Comparison of ENCODE assay signal across 3 cellular contexts in genomic region chr5:50318220-50318619, GRCh38.
TF ChIP-seq lines count a peak whose summit lies in the region.

No MANE protein-coding gene starts in this region.

TF ChIP-seq in A549, 52 proteins besides CTCF, POLR2A, EP300 and RAD21:
- TF ChIP-seq MAFK (IDR thresholded peaks at IDR 0.05; ENCODE audit: partially characterized antibody) = peak; percentile 44
- TF ChIP-seq RNF2 (IDR thresholded peaks at IDR 0.05; ENCODE audit: borderline replicate concordance, low read depth) = no peak

TF ChIP-seq in IMR-90, 13 proteins besides CTCF, POLR2A, EP300 and RAD21:
- TF ChIP-seq, protein P1, sequence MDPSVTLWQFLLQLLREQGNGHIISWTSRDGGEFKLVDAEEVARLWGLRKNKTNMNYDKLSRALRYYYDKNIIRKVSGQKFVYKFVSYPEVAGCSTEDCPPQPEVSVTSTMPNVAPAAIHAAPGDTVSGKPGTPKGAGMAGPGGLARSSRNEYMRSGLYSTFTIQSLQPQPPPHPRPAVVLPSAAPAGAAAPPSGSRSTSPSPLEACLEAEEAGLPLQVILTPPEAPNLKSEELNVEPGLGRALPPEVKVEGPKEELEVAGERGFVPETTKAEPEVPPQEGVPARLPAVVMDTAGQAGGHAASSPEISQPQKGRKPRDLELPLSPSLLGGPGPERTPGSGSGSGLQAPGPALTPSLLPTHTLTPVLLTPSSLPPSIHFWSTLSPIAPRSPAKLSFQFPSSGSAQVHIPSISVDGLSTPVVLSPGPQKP (IDR thresholded peaks at IDR 0.05; ENCODE audit: borderline replicate concordance, low read depth, low read length) = no peak
- TF ChIP-seq MAFK (IDR thresholded peaks at IDR 0.05; ENCODE audit: low read depth, low read length) = peak; percentile 31; the same call in 1 of the 2 replicates

TF ChIP-seq in K562, 482 proteins besides CTCF, POLR2A, EP300 and RAD21:
- TF ChIP-seq ZNF316 (IDR thresholded peaks at IDR 0.05) (peak; percentile 61; the same call in 1 of the 2 replicates), E2F3 (CRISPR knock-in tag; IDR thresholded peaks at IDR 0.05) (no peak), CREM (IDR thresholded peaks at IDR 0.05; ENCODE audit: low read depth) (no peak), KAT8 (IDR thresholded peaks at IDR 0.05; ENCODE audit: low read depth) (no peak), ZC3H11A (IDR thresholded peaks at IDR 0.05; ENCODE audit: low read depth, low read length) (no peak), NUFIP1 (IDR thresholded peaks at IDR 0.05; ENCODE audit: partially characterized antibody) (no peak), ZNF785 (CRISPR knock-in tag; IDR thresholded peaks at IDR 0.05) (no peak), DDX20 (tag; IDR thresholded peaks at IDR 0.05; ENCODE audit: low read depth) (no peak), ZNF609 (CRISPR knock-in tag; IDR thresholded peaks at IDR 0.05; ENCODE audit: borderline replicate concordance) (no peak), ZBTB5 (IDR thresholded peaks at IDR 0.05) (no peak), MAFF (IDR thresholded peaks at IDR 0.05; ENCODE audit: low read length) (peak; percentile 16; the same call in 1 of the 2 replicates), ESRRB (CRISPR knock-in tag; IDR thresholded peaks at IDR 0.05; ENCODE audit: borderline replicate concordance) (no peak), KDM4B (IDR thresholded peaks at IDR 0.05; ENCODE audit: borderline replicate concordance in 2 of 2, low read depth in 1 of 2) (no peak), ZBTB17 (CRISPR knock-in tag; IDR thresholded peaks at IDR 0.05) (no peak), NCOA2 (IDR thresholded peaks at IDR 0.05; ENCODE audit: partially characterized antibody in 2 of 2) (no peak), ZNF79 (CRISPR knock-in tag; IDR thresholded peaks at IDR 0.05; ENCODE audit: low read depth) (no peak), ZSCAN32 (CRISPR knock-in tag; IDR thresholded peaks at IDR 0.05) (no peak), TSC22D4 (tag; IDR thresholded peaks at IDR 0.05) (no peak), GTF2E2 (tag; IDR thresholded peaks at IDR 0.05) (no peak), AFF4 (CRISPR knock-in tag; IDR thresholded peaks at IDR 0.05) (no peak), C11orf30 (IDR thresholded peaks at IDR 0.05; ENCODE audit: low read depth) (peak; percentile 27; the same call in 1 of the 2 replicates), MAFK (IDR thresholded peaks at IDR 0.05; ENCODE audit: low read length) (no peak), FIP1L1 (IDR thresholded peaks at IDR 0.05; ENCODE audit: low read depth, low read length, poor library complexity, severe bottlenecking) (no peak)
- TF ChIP-seq, protein P2, sequence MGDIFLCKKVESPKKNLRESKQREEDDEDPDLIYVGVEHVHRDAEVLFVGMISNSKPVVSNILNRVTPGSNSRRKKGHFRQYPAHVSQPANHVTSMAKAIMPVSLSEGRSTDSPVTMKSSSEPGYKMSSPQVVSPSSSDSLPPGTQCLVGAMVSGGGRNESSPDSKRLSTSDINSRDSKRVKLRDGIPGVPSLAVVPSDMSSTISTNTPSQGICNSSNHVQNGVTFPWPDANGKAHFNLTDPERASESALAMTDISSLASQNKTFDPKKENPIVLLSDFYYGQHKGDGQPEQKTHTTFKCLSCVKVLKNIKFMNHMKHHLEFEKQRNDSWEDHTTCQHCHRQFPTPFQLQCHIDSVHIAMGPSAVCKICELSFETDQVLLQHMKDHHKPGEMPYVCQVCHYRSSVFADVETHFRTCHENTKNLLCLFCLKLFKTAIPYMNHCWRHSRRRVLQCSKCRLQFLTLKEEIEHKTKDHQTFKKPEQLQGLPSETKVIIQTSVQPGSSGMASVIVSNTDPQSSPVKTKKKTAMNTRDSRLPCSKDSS (IDR thresholded peaks at IDR 0.05; ENCODE audit: low read depth, partially characterized antibody) = no peak
TF ChIP-seq in K562: peak in this region for 3.
